ENCODE assay signal across 8 cellular contexts in genomic region chr2:677056-677949, GRCh38. TPM values are rescaled to one million over a fixed set of nuclear protein-coding genes. Genes with fewer than 3 reads are reported as not detected.
A peak's percentile ranks its signal among the peaks of the same experiment; 100 is the strongest.
DNase-seq lines count a peak whose midpoint lies in the region; ATAC-seq, FAIRE-seq and TF ChIP-seq lines count a peak whose summit lies in the region.

Gene TMEM18 (minus strand): TSS chr2:677406. CDS start chr2:677345, 61 bp downstream.

- peaks cover 34% of the 10 kb centered on the region for H3K79me2 ChIP-seq in HepG2 (ENCODE audit: insufficient read depth, low read length)

- peaks cover 25% of the 10 kb centered on the region for H3K4me1 ChIP-seq in HepG2 (ENCODE audit: insufficient read depth, low read length)

- no peaks in the 10 kb centered on the region; the same call in 1 of the 2 replicates for H4K20me1 ChIP-seq in HepG2 (ENCODE audit: insufficient read depth, low read length)

- H3K27me3 ChIP-seq in HepG2 (ENCODE audit: control insufficient read depth in 1 of 2, insufficient read depth in 2 of 2, low read length in 2 of 2): no peaks in the 10 kb centered on the region; a peak in 1 of 5 replicates

- no peak for TF ChIP-seq EP300 in HepG2 (IDR thresholded peaks at IDR 0.05; ENCODE audit: low read depth in 2 of 2, low read length in 2 of 2)
- TF ChIP-seq EP300 in HepG2 (CRISPR knock-in tag; IDR thresholded peaks at IDR 0.05; ENCODE audit: borderline replicate concordance): peak; percentile 71

- peak; percentile 57 for TF ChIP-seq RAD21 in HepG2 (CRISPR knock-in tag; IDR thresholded peaks at IDR 0.05)

- in situ Hi-C loops in HepG2 (cut with HindIII; ENCODE audit: extremely low pct_ligation_motif_present, low pct_unique_long_range_greater_than_20kb): no loop called here

- H3K4me2 ChIP-seq in HepG2 (ENCODE audit: low read depth, low read length): peak within 1 kb of the TSS; percentile 89

- DNase-seq in CD1c-positive myeloid dendritic cell (ENCODE audit: extremely low spot score) (peak; percentile 99), GM19239 (ENCODE audit: insufficient read length, low spot score) (peak; percentile 71), NCI-H510A treated with DMSO at 0.1 percent for 48 hours (lab: John Stamatoyannopoulos, UW) (peak; percentile 97), dedifferentiated amniotic fluid mesenchymal stem cell (ENCODE audit: extremely low spot score) (peak; percentile 99), HepG2 (ENCODE audit: low spot score) (peak; percentile 100)
- peak; percentile 96 for DNase-seq in activated CD4-positive, alpha-beta T cell treated with anti-CD3 and anti-CD28 coated beads for 1 hour
- DNase-seq in stimulated activated CD4-positive, alpha-beta T cell treated with anti-CD3 and anti-CD28 coated beads, TNF-alpha, amount 100 ng/mL, for 24 hours (ENCODE audit: low read depth in 3 of 3): peak; percentile 87 to 95 (median 92)

- peak; percentile 80 for TF ChIP-seq CTCF in HepG2 (CRISPR knock-in tag; IDR thresholded peaks at IDR 0.05)

- FAIRE-seq in GM19239 (lab: Jason Lieb, UNC): peak; percentile 91
- peak; percentile 95 for FAIRE-seq in HepG2 (lab: Jason Lieb, UNC)

- peak within 1 kb of the TSS; percentile 100 for H3K27ac ChIP-seq in HepG2 (ENCODE audit: extremely low read length, insufficient read depth, low read length)

- CTCF ChIA-PET in HepG2 (lab: Yijun Ruan, JAX; ENCODE audit: low intra/inter-chr PET ratio, low total read pairs): no interaction called here

- peaks cover 6 to 28% of the 10 kb centered on the region in 2 experiments; a peak in 3 of 5 replicates for H3K36me3 ChIP-seq in HepG2 (replicated peaks in 1 of 2; ENCODE audit: control insufficient read depth in 1 of 2, insufficient read depth in 2 of 2, low read length in 2 of 2)

- H3K9me3 ChIP-seq in HepG2 (ENCODE audit: low read length): no peaks in the 10 kb centered on the region

- peak; percentile 92 to 97 for TF ChIP-seq POLR2A in HepG2 (IDR thresholded peaks at IDR 0.05; ENCODE audit: insufficient read depth in 1 of 2, low read depth in 2 of 2, low read length in 2 of 2)

- peak within 1 kb of the TSS; percentile 91 to 97 (median 95) for H3K4me3 ChIP-seq in HepG2 (replicated peaks in 1 of 3; ENCODE audit: insufficient read depth in 1 of 3, low read depth in 2 of 3, low read length in 3 of 3)

- POLR2A ChIA-PET in HepG2 (lab: Yijun Ruan, JAX): interaction anchor here (0.6 to 1.5 kb wide), 7 partner anchors 10 to 502 kb away, joined by 3 to 13 read pairs (median 4); no protein-coding TSS in a partner anchor

- WGBS in HepG2 (ENCODE audit: low lambda C conversion rate): under 1% methylated on average over 31 of the region's 67 CpGs

- H2AFZ ChIP-seq in HepG2 (ENCODE audit: low read length): peak within 1 kb of the TSS; percentile 45

- H3K9ac ChIP-seq in HepG2 (ENCODE audit: insufficient read depth, low read depth, low read length): peak within 1 kb of the TSS; percentile 100

- TSS peak; percentile 88 for BruUV-seq in HepG2 (replicated peaks; lab: Mats Ljungman, UMichigan)

- ATAC-seq in HG03442 (IDR thresholded peaks at IDR 0.05; ENCODE audit: unreplicated experiment): peak; percentile 43
- ATAC-seq in HepG2: peak; percentile 73

- intact Hi-C loops in HepG2 (cut with micrococcal nuclease; ENCODE audit: unreplicated experiment): loop anchor here (1.0 kb wide), 1 partner anchor 63 kb away; no protein-coding TSS in a partner anchor

TF ChIP-seq in HepG2, 621 proteins besides CTCF, POLR2A, EP300 and RAD21 (continues in another document):
- peak; percentile 72 for TF ChIP-seq ETV6 (CRISPR knock-in tag; conservative IDR thresholded peaks at IDR 0.05)
- TF ChIP-seq ZNF251 (CRISPR knock-in tag; IDR thresholded peaks at IDR 0.05): 0 out of 2 replicates have a peak, but pooled peaks have one; percentile 28
- peak; percentile 67; the same call in 1 of the 2 replicates for TF ChIP-seq ZNF768 (CRISPR knock-in tag; IDR thresholded peaks at IDR 0.05)
- no peak; the same call in 1 of the 2 replicates for TF ChIP-seq ZFP41 (CRISPR knock-in tag; IDR thresholded peaks at IDR 0.05; ENCODE audit: borderline replicate concordance)
- peak; percentile 61; the same call in 1 of the 2 replicates for TF ChIP-seq ZNF839 (CRISPR knock-in tag; IDR thresholded peaks at IDR 0.05; ENCODE audit: borderline replicate concordance)
- TF ChIP-seq FOXP4 (CRISPR knock-in tag; IDR thresholded peaks at IDR 0.05): no peak; the same call in none of the 2 replicates
- TF ChIP-seq RBM22 (optimal IDR thresholded peaks at IDR 0.05; ENCODE audit: low read length): peak; percentile 44
- TF ChIP-seq ZFP36 (IDR thresholded peaks at IDR 0.05; ENCODE audit: borderline replicate concordance, low read depth, low read length, partially characterized antibody): no peak
- TF ChIP-seq ZNF142 (CRISPR knock-in tag; IDR thresholded peaks at IDR 0.05): peak; percentile 86

RNA-seq across cellular contexts. Expression of gene TMEM18, which starts in this region (rescaled TPM):
- 39.7 and 45.9 TPM in 2 replicates for total RNA-seq in HepG2 (2016; rRNA removed; fragmentation: Illumina TruSeq; extraction: Trizol)
- 26.8 and 30.8 TPM in 2 replicates for total RNA-seq in HepG2 (2016; cell fraction: cytosol; rRNA removed; fragmentation: Illumina TruSeq; extraction: Trizol; ENCODE audit: low read depth)
- 36.9 and 47.1 TPM in 2 replicates for total RNA-seq in HepG2 (2016; cell fraction: insoluble cytoplasmic fraction; rRNA removed; fragmentation: Illumina TruSeq; extraction: Trizol)
- 43.7 and 45.0 TPM in 2 replicates for total RNA-seq in HepG2 (2016; cell fraction: membrane; rRNA removed; fragmentation: Illumina TruSeq; extraction: Trizol)
- 27.3 and 30.5 TPM in 2 replicates for total RNA-seq in HepG2 (2016; cell fraction: nucleus; rRNA removed; fragmentation: Illumina TruSeq; extraction: Trizol)
- 32.1 and 49.4 TPM in 2 replicates for polyA plus RNA-seq in HepG2 (2011; rRNA removed)
- polyA plus RNA-seq in HepG2 (2011; cell fraction: cytosol; rRNA removed): 33.5 and 39.5 TPM in 2 replicates
- 29.6 and 38.2 TPM in 2 replicates for polyA plus RNA-seq in HepG2 (2011; cell fraction: nucleus; rRNA removed)
- polyA plus RNA-seq in HepG2 (2012): 36.5 and 48.1 TPM in 2 replicates
- 37.2 and 42.5 TPM in 2 replicates for polyA plus RNA-seq in HepG2 (2016; cell fraction: cytosol; fragmentation: Illumina TruSeq; extraction: Trizol; ENCODE audit: low read depth)
- polyA plus RNA-seq in HepG2 (2016; cell fraction: insoluble cytoplasmic fraction; fragmentation: Illumina TruSeq; extraction: Trizol; ENCODE audit: low read depth): 36.2 and 38.9 TPM in 2 replicates
- 38.3 and 46.2 TPM in 2 replicates for polyA plus RNA-seq in HepG2 (2016; cell fraction: membrane; fragmentation: Illumina TruSeq; extraction: Trizol; ENCODE audit: low read depth)
- 49.7 and 63.7 TPM in 2 replicates for polyA plus RNA-seq in HepG2 (2016; cell fraction: nucleus; fragmentation: Illumina TruSeq; extraction: Trizol; ENCODE audit: insufficient read depth, low read depth)
- 19.9 and 51.6 TPM in 2 replicates for polyA minus RNA-seq in HepG2 (2011; rRNA and poly(A)+ RNA removed; ENCODE audit: low replicate concordance)
- 14.5 and 14.9 TPM in 2 replicates for polyA minus RNA-seq in HepG2 (2011; cell fraction: cytosol; rRNA and poly(A)+ RNA removed)
- 39.4 and 50.0 TPM in 2 replicates for polyA minus RNA-seq in HepG2 (2011; cell fraction: nucleus; rRNA and poly(A)+ RNA removed)

Comparison
In these comparisons a context has a peak if more than half of its experiments do, and no peak if none do; other contexts are left out.
1. Peak in every context shown above with its lines: DNase-seq, ATAC-seq, H3K4me3 ChIP-seq and H3K27ac ChIP-seq.